Comparison of ENCODE assay signal across 35 cellular contexts in the genomic region with DNA sequence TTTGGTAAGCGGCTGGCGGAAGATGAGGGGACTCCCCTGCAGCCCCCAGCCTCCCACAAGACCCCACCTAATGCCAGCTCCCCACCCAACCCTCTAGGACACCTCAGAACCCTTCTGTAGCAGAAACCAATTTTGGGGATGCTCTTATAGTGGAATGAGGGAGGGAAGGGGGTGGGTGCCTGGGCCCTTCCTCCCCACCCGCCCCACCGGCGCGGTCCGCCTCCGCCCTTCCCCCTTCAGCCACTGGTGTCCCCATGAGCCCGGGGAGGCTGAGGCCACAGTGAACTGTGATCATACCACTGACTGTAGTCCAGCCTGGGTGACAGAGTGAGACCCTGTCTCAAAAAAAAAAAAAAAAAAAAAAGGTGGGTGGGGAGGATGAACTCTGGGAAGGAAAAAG.
"Had no signal": no experiment of that assay in that cellular context is flagged by ENCODE, and none has a peak within 500 bp of the region (broad histone marks: within the 10 kb centered on the region; RNA-seq: fewer than 3 reads in every experiment).

No MANE protein-coding gene starts in this region.

- H3K4me1 Mint-ChIP-seq: activated CD4-positive, alpha-beta T cell treated with anti-CD3 and anti-CD28 coated beads for 36 hours; activated naive CD8-positive, alpha-beta T cell treated with anti-CD3 and anti-CD28 coated beads for 36 hours; activated T-helper 17 cell treated with anti-CD3 and anti-CD28 coated beads, Interleukin-2, amount 50 U/mL, for 72 hours had no signal

- H3K27me3 Mint-ChIP-seq: activated CD4-positive, alpha-beta memory T cell treated with anti-CD3 and anti-CD28 coated beads for 36 hours; activated CD4-positive, alpha-beta T cell treated with anti-CD3 and anti-CD28 coated beads for 36 hours; activated CD8-positive, alpha-beta T cell treated with anti-CD3 and anti-CD28 coated beads for 36 hours; activated naive CD8-positive, alpha-beta T cell treated with anti-CD3 and anti-CD28 coated beads for 36 hours had no signal

- H3K27ac ChIP-seq: adrenal gland, body of pancreas, brain microvascular endothelial cell, breast epithelium, VCaP had no signal

- H3K4me3 Mint-ChIP-seq: activated CD4-positive, alpha-beta memory T cell treated with anti-CD3 and anti-CD28 coated beads for 36 hours; activated CD4-positive, alpha-beta T cell treated with anti-CD3 and anti-CD28 coated beads for 36 hours; activated CD8-positive, alpha-beta T cell treated with anti-CD3 and anti-CD28 coated beads for 36 hours; activated naive CD4-positive, alpha-beta T cell treated with anti-CD3 and anti-CD28 coated beads for 36 hours; activated naive CD8-positive, alpha-beta T cell treated with anti-CD3 and anti-CD28 coated beads for 36 hours; activated T-cell treated with anti-CD3 and anti-CD28 coated beads, Interleukin-2, amount 50 U/mL, for 4 hours; activated T-cell treated with anti-CD3 and anti-CD28 coated beads, Interleukin-2, amount 50 U/mL, for 72 hours; activated T-helper 1 cell treated with anti-CD3 and anti-CD28 coated beads, Interleukin-12 subunit alpha, Interleukin-12 subunit beta, Interleukin-2, Interleukin-4 antibody, amounts not matched to agents 30 ng/mL and 10 ng/mL and 1 ng/mL, durations not matched to agents 14 hours and 24 hours and 36 hours; activated T-helper 17 cell treated with anti-CD3 and anti-CD28 coated beads, Interleukin-2, amount 50 U/mL, for 72 hours; T-helper 1 cell treated with Interleukin-12 subunit alpha and Interleukin-12 subunit beta and Interleukin-4 antibody, amounts not matched to agents 30 μg/mL and 1 μg/mL, for 36 hours; T-helper 2 cell treated with Interferon-gamma antibody and Interleukin-4, amounts not matched to agents 5 μg/mL and 100 μg/mL, for 36 hours had no signal

- H3K36me3 ChIP-seq: adrenal gland, brain microvascular endothelial cell, breast epithelium had no signal

- H3K36me3 Mint-ChIP-seq: activated CD4-positive, alpha-beta memory T cell treated with anti-CD3 and anti-CD28 coated beads for 36 hours; activated naive CD4-positive, alpha-beta T cell treated with anti-CD3 and anti-CD28 coated beads, Interleukin-2, amount 50 U/mL, for 72 hours; activated naive CD8-positive, alpha-beta T cell treated with anti-CD3 and anti-CD28 coated beads for 36 hours had no signal

- H3K27me3 ChIP-seq: adrenal gland, body of pancreas, brain microvascular endothelial cell, breast epithelium had no signal

- H3K9me3 ChIP-seq: adrenal gland, body of pancreas, breast epithelium had no signal

- H3K4me1 ChIP-seq: adrenal gland, body of pancreas, breast epithelium had no signal

- H3K9me3 Mint-ChIP-seq: activated CD4-positive, alpha-beta memory T cell treated with anti-CD3 and anti-CD28 coated beads for 36 hours; activated CD8-positive, alpha-beta T cell treated with anti-CD3 and anti-CD28 coated beads for 36 hours; activated naive CD4-positive, alpha-beta T cell treated with anti-CD3 and anti-CD28 coated beads for 36 hours; activated naive CD4-positive, alpha-beta T cell treated with anti-CD3 and anti-CD28 coated beads, Interleukin-2, amount 50 U/mL, for 72 hours; activated naive CD8-positive, alpha-beta T cell treated with anti-CD3 and anti-CD28 coated beads for 36 hours; activated T-cell treated with anti-CD3 and anti-CD28 coated beads, Interleukin-2, amount 50 U/mL, for 4 hours; activated T-cell treated with anti-CD3 and anti-CD28 coated beads, Interleukin-2, amount 50 U/mL, for 72 hours; activated T-helper 1 cell treated with anti-CD3 and anti-CD28 coated beads, Interleukin-12 subunit alpha, Interleukin-12 subunit beta, Interleukin-2, Interleukin-4 antibody, amounts not matched to agents 30 ng/mL and 10 ng/mL and 1 ng/mL, durations not matched to agents 14 hours and 24 hours and 36 hours; activated T-helper 17 cell treated with anti-CD3 and anti-CD28 coated beads, Interleukin-2, amount 50 U/mL, for 72 hours; T-helper 1 cell treated with Interleukin-12 subunit alpha and Interleukin-12 subunit beta and Interleukin-4 antibody, amounts not matched to agents 30 μg/mL and 1 μg/mL, for 36 hours; T-helper 2 cell treated with Interferon-gamma antibody and Interleukin-4, amounts not matched to agents 5 μg/mL and 100 μg/mL, for 36 hours had no signal

- H3K4me3 ChIP-seq: adrenal gland, body of pancreas, breast epithelium had no signal

- ATAC-seq: activated CD4-positive, alpha-beta T cell treated with anti-CD3 and anti-CD28 coated beads for 36 hours; activated CD4-positive, CD25-positive, alpha-beta regulatory T cell treated with anti-CD3 and anti-CD28 coated beads, Interleukin-2, amount 50 U/mL, for 24 hours; activated CD8-positive, alpha-beta T cell treated with anti-CD3 and anti-CD28 coated beads for 36 hours; activated naive CD4-positive, alpha-beta T cell treated with anti-CD3 and anti-CD28 coated beads, Interleukin-2, amount 50 U/mL, for 72 hours; activated T-cell treated with anti-CD3 and anti-CD28 coated beads, Interleukin-2, amount 50 U/mL, for 4 hours; activated T-cell treated with anti-CD3 and anti-CD28 coated beads, Interleukin-2, amount 50 U/mL, for 72 hours; activated T-helper 17 cell treated with anti-CD3 and anti-CD28 coated beads, Interleukin-2, amount 50 U/mL, for 72 hours; body of pancreas had no signal

- H3K27ac Mint-ChIP-seq: activated CD4-positive, alpha-beta memory T cell treated with anti-CD3 and anti-CD28 coated beads for 36 hours; activated CD4-positive, alpha-beta T cell treated with anti-CD3 and anti-CD28 coated beads for 36 hours; activated CD8-positive, alpha-beta T cell treated with anti-CD3 and anti-CD28 coated beads for 36 hours; activated naive CD4-positive, alpha-beta T cell treated with anti-CD3 and anti-CD28 coated beads for 36 hours; activated naive CD4-positive, alpha-beta T cell treated with anti-CD3 and anti-CD28 coated beads, Interleukin-2, amount 50 U/mL, for 72 hours; activated naive CD8-positive, alpha-beta T cell treated with anti-CD3 and anti-CD28 coated beads for 36 hours; activated T-cell treated with anti-CD3 and anti-CD28 coated beads, Interleukin-2, amount 50 U/mL, for 72 hours; activated T-helper 1 cell treated with anti-CD3 and anti-CD28 coated beads, Interleukin-12 subunit alpha, Interleukin-12 subunit beta, Interleukin-2, Interleukin-4 antibody, amounts not matched to agents 30 ng/mL and 10 ng/mL and 1 ng/mL, durations not matched to agents 14 hours and 24 hours and 36 hours; activated T-helper 17 cell treated with anti-CD3 and anti-CD28 coated beads, Interleukin-2, amount 50 U/mL, for 72 hours; T-helper 1 cell treated with Interleukin-12 subunit alpha and Interleukin-12 subunit beta and Interleukin-4 antibody, amounts not matched to agents 30 μg/mL and 1 μg/mL, for 36 hours; T-helper 2 cell treated with Interferon-gamma antibody and Interleukin-4, amounts not matched to agents 5 μg/mL and 100 μg/mL, for 36 hours had no signal

- DNase-seq: activated CD4-positive, alpha-beta memory T cell treated with anti-CD3 and anti-CD28 coated beads for 36 hours; activated CD4-positive, alpha-beta T cell treated with anti-CD3 and anti-CD28 coated beads for 1 hour; activated CD4-positive, alpha-beta T cell treated with anti-CD3 and anti-CD28 coated beads for 36 hours; activated CD4-positive, alpha-beta T cell treated with anti-CD3 and anti-CD28 coated beads for 48 hours; activated CD4-positive, alpha-beta T cell treated with anti-CD3 and anti-CD28 coated beads, Interleukin-2, amount 50 U/mL, for 1 hour; activated CD4-positive, alpha-beta T cell treated with anti-CD3 and anti-CD28 coated beads, Interleukin-2, amount 50 U/mL, for 4 hours; activated CD4-positive, CD25-positive, alpha-beta regulatory T cell; activated CD8-positive, alpha-beta memory T cell treated with anti-CD3 and anti-CD28 coated beads, Interleukin-2, amount 50 U/mL, for 4 hours; activated CD8-positive, alpha-beta T cell treated with anti-CD3 and anti-CD28 coated beads for 36 hours; activated effector memory CD4-positive, alpha-beta T cell treated with anti-CD3 and anti-CD28 coated beads, Interleukin-2, amount 50 U/mL, for 16 hours; activated gamma-delta T cell treated with Interleukin-2 at 50 U/mL for 16 hours; activated naive CD4-positive, alpha-beta T cell; activated naive CD4-positive, alpha-beta T cell treated with anti-CD3 and anti-CD28 coated beads for 36 hours; activated naive CD4-positive, alpha-beta T cell treated with anti-CD3 and anti-CD28 coated beads, Interleukin-2, amount 50 U/mL, for 16 hours; activated naive CD8-positive, alpha-beta T cell treated with anti-CD3 and anti-CD28 coated beads for 36 hours; activated T-cell treated with anti-CD3 and anti-CD28 coated beads for 4 hours; activated T-cell treated with anti-CD3 and anti-CD28 coated beads, Interleukin-2, amount 50 U/mL, for 1 hour; activated T-cell treated with anti-CD3 and anti-CD28 coated beads, Interleukin-2, amount 50 U/mL, for 4 hours; activated T-cell treated with anti-CD3 and anti-CD28 coated beads, Interleukin-2, amount 50 U/mL, for 72 hours; adrenal gland; amniotic stem cell; aorta; body of pancreas; brain microvascular endothelial cell; central memory CD4-positive, alpha-beta T cell; T-helper 2 cell; T-helper 9 cell had no signal
